Comparison of ENCODE assay signal across 8 cellular contexts in the genomic region with DNA sequence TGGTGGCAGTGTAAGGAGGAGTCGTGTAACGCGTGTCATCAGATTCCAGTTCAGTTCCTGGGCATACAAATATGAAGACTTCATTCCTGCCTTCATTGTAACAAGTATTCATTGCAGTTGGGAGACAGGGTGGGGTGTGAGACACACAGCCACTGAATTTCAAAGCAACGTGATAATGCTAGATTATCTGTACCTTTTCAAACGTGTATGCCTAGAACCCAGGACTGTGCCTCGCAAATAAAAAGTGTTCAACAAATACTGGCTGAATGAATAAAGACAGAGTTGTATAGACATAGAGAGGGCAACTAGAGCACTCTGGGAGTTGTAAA. TPM values are rescaled to one million over a fixed set of nuclear protein-coding genes. Genes with fewer than 3 reads are reported as not detected.
A peak's percentile ranks its signal among the peaks of the same experiment; 100 is the strongest.
DNase-seq lines count a peak whose midpoint lies in the region; ATAC-seq and TF ChIP-seq lines count a peak whose summit lies in the region.

No MANE protein-coding gene starts in this region.

- POLR2A ChIA-PET in CD4-positive, alpha-beta T cell (lab: Charles Lee): no interaction called here

- DNase-seq in CD4-positive, alpha-beta T cell: no peak
- DNase-seq in NAMALWA (ENCODE audit: low spot score) (peak; percentile 10), neural crest cell (ENCODE audit: low read depth, low spot score) (no peak), T-helper 9 cell (no peak), HUDEP-2 (lab: John Stamatoyannopoulos, UW; ENCODE audit: unreplicated experiment in 76 of 76) (no peak), ecto neural progenitor cell (ENCODE audit: low spot score) (no peak)

- no peaks in the 10 kb centered on the region for H3K9me3 Mint-ChIP-seq in CD4-positive, alpha-beta T cell
- no peaks in the 10 kb centered on the region for H3K9me3 Mint-ChIP-seq in dendritic cell treated with granulocyte-macrophage colony-stimulating factor and Interleukin-4, amounts not matched to agents 40 ng/mL and 50 ng/mL, for 4 days
- H3K9me3 Mint-ChIP-seq in neural crest cell: peaks cover 3% of the 10 kb centered on the region

- intact Hi-C loops in CD4-positive, alpha-beta T cell (cut with DNase I, micrococcal nuclease): loop anchor here (5.0 to 10.0 kb wide), 2 partner anchors 271 to 703 kb away; a partner anchor contains a TSS
- intact Hi-C loops in dendritic cell treated with granulocyte-macrophage colony-stimulating factor and Interleukin-4, amounts not matched to agents 40 ng/mL and 50 ng/mL, for 4 days (cut with micrococcal nuclease): loop anchor here (5.0 kb wide), 1 partner anchor 34 kb away; no protein-coding TSS in a partner anchor

- H3K36me3 Mint-ChIP-seq in CD4-positive, alpha-beta T cell (ENCODE audit: low read depth): peaks cover 45% of the 10 kb centered on the region
- peaks cover 44% of the 10 kb centered on the region for H3K36me3 Mint-ChIP-seq in dendritic cell treated with granulocyte-macrophage colony-stimulating factor and Interleukin-4, amounts not matched to agents 40 ng/mL and 50 ng/mL, for 4 days (ENCODE audit: low read depth)
- peaks cover 4% of the 10 kb centered on the region for H3K36me3 Mint-ChIP-seq in neural crest cell (ENCODE audit: low read depth)

- H3K9me3 ChIP-seq in CD4-positive, alpha-beta T cell (ENCODE audit: control insufficient read depth, low read length): no peaks in the 10 kb centered on the region

- no peak for ATAC-seq in CD4-positive, alpha-beta T cell (ENCODE audit: poor library complexity)
- no peak for ATAC-seq in GM21529 (IDR thresholded peaks at IDR 0.05; ENCODE audit: unreplicated experiment)

- no peaks in the 10 kb centered on the region for H3K27me3 ChIP-seq in CD4-positive, alpha-beta T cell (ENCODE audit: control insufficient read depth, insufficient read depth, low read length)

- no peak overlapping the region for H3K27ac ChIP-seq in CD4-positive, alpha-beta T cell (ENCODE audit: low read depth, low read length)

- H3K4me1 Mint-ChIP-seq in CD4-positive, alpha-beta T cell (ENCODE audit: low read depth): peaks cover 72% of the 10 kb centered on the region
- peaks cover 30% of the 10 kb centered on the region for H3K4me1 Mint-ChIP-seq in dendritic cell treated with granulocyte-macrophage colony-stimulating factor and Interleukin-4, amounts not matched to agents 40 ng/mL and 50 ng/mL, for 4 days (ENCODE audit: low read depth)
- H3K4me1 Mint-ChIP-seq in neural crest cell: peaks cover 47% of the 10 kb centered on the region

- H3K27me3 Mint-ChIP-seq in CD4-positive, alpha-beta T cell: no peaks in the 10 kb centered on the region
- no peaks in the 10 kb centered on the region for H3K27me3 Mint-ChIP-seq in dendritic cell treated with granulocyte-macrophage colony-stimulating factor and Interleukin-4, amounts not matched to agents 40 ng/mL and 50 ng/mL, for 4 days
- H3K27me3 Mint-ChIP-seq in neural crest cell (ENCODE audit: low read depth): peaks cover 12% of the 10 kb centered on the region

- no peak for TF ChIP-seq CTCF in CD4-positive, alpha-beta T cell (IDR thresholded peaks at IDR 0.05)
- no peak for TF ChIP-seq CTCF in neural crest cell (conservative IDR thresholded peaks at IDR 0.05)

- peak overlapping the region; percentile 93 for H3K27ac Mint-ChIP-seq in CD4-positive, alpha-beta T cell
- peak overlapping the region; percentile 97 for H3K27ac Mint-ChIP-seq in dendritic cell treated with granulocyte-macrophage colony-stimulating factor and Interleukin-4, amounts not matched to agents 40 ng/mL and 50 ng/mL, for 4 days
- H3K27ac Mint-ChIP-seq in neural crest cell (ENCODE audit: unreplicated experiment): peak overlapping the region; percentile 86

- peak overlapping the region; percentile 98 for H3K4me3 Mint-ChIP-seq in CD4-positive, alpha-beta T cell
- no peak overlapping the region for H3K4me3 Mint-ChIP-seq in dendritic cell treated with granulocyte-macrophage colony-stimulating factor and Interleukin-4, amounts not matched to agents 40 ng/mL and 50 ng/mL, for 4 days
- peak overlapping the region; percentile 99 for H3K4me3 Mint-ChIP-seq in neural crest cell

- CTCF ChIA-PET in CD4-positive, alpha-beta T cell (lab: Charles Lee): no interaction called here

RNA-seq across cellular contexts. Expression of a gene that starts 0.6 kb away (rescaled TPM):
- 10 to 100 TPM; 17.9 TPM for total RNA-seq in CD4-positive, alpha-beta T cell
- 15.2 and 16.6 TPM in 2 replicates for total RNA-seq in neural crest cell

RNA-seq across cellular contexts. Expression of a gene that starts 1.5 kb away (rescaled TPM):
- total RNA-seq in CD4-positive, alpha-beta T cell: 1 to 10 TPM; 3.2 to 4.0 TPM
- 8.5 and 8.6 TPM in 2 replicates for total RNA-seq in neural crest cell

RNA-seq across cellular contexts. Expression of a gene that starts 19.0 kb away (rescaled TPM):
- total RNA-seq in CD4-positive, alpha-beta T cell: under 1 TPM; 0.25 to 0.36 TPM
- 0.30 and 0.37 TPM in 2 replicates for total RNA-seq in neural crest cell

RNA-seq across cellular contexts. Expression of a gene that starts 37.1 kb away (rescaled TPM):
- 1 to 10 TPM; 1.6 to 2.1 TPM for total RNA-seq in CD4-positive, alpha-beta T cell
- not detected in 2 replicates for total RNA-seq in neural crest cell

RNA-seq across cellular contexts. Expression of a gene that starts 52.5 kb away (rescaled TPM):
- total RNA-seq in CD4-positive, alpha-beta T cell: not detected
- not detected in 2 replicates for total RNA-seq in neural crest cell
